Comparison of ENCODE assay signal across 10 cellular contexts in the genomic region with DNA sequence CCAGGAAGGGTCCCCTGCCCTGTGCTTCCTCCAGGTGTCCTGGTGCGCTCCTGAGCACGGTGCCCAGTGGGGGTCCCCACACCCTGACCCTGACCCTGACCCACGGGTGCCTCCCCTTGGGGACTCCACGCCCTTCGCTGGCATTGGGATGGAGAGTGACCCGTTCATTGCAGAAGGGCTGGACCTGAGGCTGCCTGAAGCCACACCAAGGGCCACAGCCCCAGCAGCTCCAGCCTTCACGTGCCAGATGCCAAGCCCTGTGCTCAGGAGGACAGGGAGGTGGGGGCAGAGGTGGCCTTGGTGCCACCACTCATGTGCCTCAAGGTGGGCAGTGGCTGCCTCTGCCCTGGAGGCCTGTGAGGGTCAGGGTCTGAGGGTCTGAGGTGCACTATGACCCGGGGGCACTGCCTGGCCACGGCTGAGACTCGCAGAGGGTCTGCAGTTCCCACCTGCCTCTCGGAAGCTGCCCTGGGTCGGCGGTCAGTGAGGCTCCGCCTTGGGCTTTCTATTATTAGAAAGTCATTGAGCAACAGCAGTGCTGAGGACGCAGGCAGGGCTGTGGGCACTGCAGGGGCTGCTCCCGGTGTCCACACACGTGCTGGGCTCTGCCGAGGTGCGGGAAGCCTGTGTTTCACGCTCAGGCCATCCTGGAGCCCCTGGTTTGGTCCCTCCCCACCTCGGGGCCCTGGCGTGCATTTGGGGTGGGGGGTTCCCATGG. TPM values are rescaled to one million over a fixed set of nuclear protein-coding genes. Genes with fewer than 3 reads are reported as not detected.
DNase-seq lines count a peak whose midpoint lies in the region; ATAC-seq, FAIRE-seq and TF ChIP-seq lines count a peak whose summit lies in the region.
"Not testable (repeated sequence)": the region's sequence is repeated elsewhere in the genome, so short reads cannot be mapped to it uniquely, and the experiment has no call there.
"Had no signal": no experiment of that assay in that cellular context is flagged by ENCODE, and none has a peak within 500 bp of the region (broad histone marks: within the 10 kb centered on the region; RNA-seq: fewer than 3 reads in every experiment).

No MANE protein-coding gene starts in this region.

- not testable (repeated sequence) for BruUV-seq in K562 (replicated peaks; lab: Mats Ljungman, UMichigan)

- H3K36me3 ChIP-seq in K562 (ENCODE audit: control insufficient read depth, insufficient read depth, low read length) (peaks cover 53% of the 10 kb centered on the region; the same call in 2 of the 3 replicates), left ventricle myocardium inferior (peaks cover 38% of the 10 kb centered on the region), lower lobe of right lung (peaks cover 16% of the 10 kb centered on the region), gastrocnemius medialis (peaks cover 0 to 14% of the 10 kb centered on the region in 2 donors)
- not testable (repeated sequence) for H3K36me3 ChIP-seq in cardiac muscle cell

- peaks cover 0 to 34% of the 10 kb centered on the region in 2 experiments; a peak in 2 of 5 replicates for H3K4me1 ChIP-seq in K562 (replicated peaks in 1 of 2; ENCODE audit: control insufficient read depth in 2 of 2, insufficient read depth in 2 of 2, low read length in 2 of 2)
- H3K4me1 ChIP-seq in cardiac muscle cell (ENCODE audit: low read depth): peaks cover 19% of the 10 kb centered on the region
- H3K4me1 ChIP-seq in left ventricle myocardium inferior: peaks cover 27% of the 10 kb centered on the region
- not testable (repeated sequence) for H3K4me1 ChIP-seq in lower lobe of right lung
- peaks cover 15 to 16% of the 10 kb centered on the region in 2 donors for H3K4me1 ChIP-seq in gastrocnemius medialis

- TF ChIP-seq RAD21 in K562 (CRISPR knock-in tag; conservative IDR thresholded peaks at IDR 0.05 in 1 of 2, IDR thresholded peaks at IDR 0.05 in 1 of 2): not testable (repeated sequence)

- H3K4me3 ChIP-seq in K562, cardiac muscle cell, left ventricle myocardium inferior, lower lobe of right lung, gastrocnemius medialis: not testable (repeated sequence)

- peaks cover 20% of the 10 kb centered on the region for H3K9me3 ChIP-seq in K562 (replicated peaks; ENCODE audit: control insufficient read depth, insufficient read depth, low read depth, low read length)
- H3K9me3 ChIP-seq in cardiac muscle cell (ENCODE audit: low read depth); gastrocnemius medialis: not testable (repeated sequence)
- peaks cover 18% of the 10 kb centered on the region for H3K9me3 ChIP-seq in left ventricle myocardium inferior (replicated peaks)
- H3K9me3 ChIP-seq in lower lobe of right lung: peaks cover 14% of the 10 kb centered on the region

- not testable (repeated sequence) for TF ChIP-seq CTCF in K562 (IDR thresholded peaks at IDR 0.05 in 2 of 3, conservative IDR thresholded peaks at IDR 0.05 in 1 of 3; ENCODE audit: insufficient read depth in 2 of 3, low read depth in 1 of 3, low read length in 3 of 3); cardiac muscle cell (IDR thresholded peaks at IDR 0.05; ENCODE audit: low read depth, low read length); left ventricle myocardium inferior (IDR thresholded peaks at IDR 0.05; ENCODE audit: borderline replicate concordance); lower lobe of right lung (IDR thresholded peaks at IDR 0.05); gastrocnemius medialis (IDR thresholded peaks at IDR 0.05 in 4 of 5, conservative IDR thresholded peaks at IDR 0.05 in 1 of 5)

- DNase-seq in AG08395 (ENCODE audit: low spot score) (peak; percentile 1), cardiac muscle cell (ENCODE audit: low read depth in 1 of 2, low spot score in 1 of 2) (peak in 1 of 2 donors; percentile 62), gastrocnemius medialis (peak in 1 of 2 donors; percentile 69)
- not testable (repeated sequence) for DNase-seq in K562 (ENCODE audit: extremely low read depth in 1 of 4, low spot score in 3 of 4); left ventricle myocardium inferior; left colon; lower lobe of right lung

- not testable (repeated sequence) for TF ChIP-seq POLR2A in K562 (conservative IDR thresholded peaks at IDR 0.05); gastrocnemius medialis (IDR thresholded peaks at IDR 0.05)

- not testable (repeated sequence) for H3K79me2 ChIP-seq in K562 (ENCODE audit: control insufficient read depth, insufficient read depth, low read length)

- H3K9me1 ChIP-seq in K562 (ENCODE audit: control insufficient read depth, insufficient read depth, low read length): not testable (repeated sequence)

- ATAC-seq in K562: not testable (repeated sequence)
- ATAC-seq in left colon (peak; percentile 3), lower lobe of right lung (peak; percentile 5 to 33), gastrocnemius medialis (peak; percentile 75 to 90)

- FAIRE-seq in K562 (lab: Jason Lieb, UNC): not testable (repeated sequence)

- in situ Hi-C loops in K562 (cut with MboI); gastrocnemius medialis (cut with MboI; ENCODE audit: low sequenced_read_pairs in 4 of 4): not testable (repeated sequence)

- not testable (repeated sequence) for H2AFZ ChIP-seq in K562 (ENCODE audit: low read depth, low read length)

- TF ChIP-seq EP300 in K562 (IDR thresholded peaks at IDR 0.05; ENCODE audit: low read length): not testable (repeated sequence)

- H4K20me1 ChIP-seq in K562 (replicated peaks; ENCODE audit: control insufficient read depth, insufficient read depth, low read length): not testable (repeated sequence)

- POLR2A ChIA-PET in K562 (lab: Yijun Ruan, JAX): not testable (repeated sequence)

- not testable (repeated sequence) for H3K27me3 ChIP-seq in K562 (ENCODE audit: control insufficient read depth in 2 of 2, insufficient read depth in 2 of 2, low read length in 2 of 2); cardiac muscle cell; left ventricle myocardium inferior (ENCODE audit: low read depth); lower lobe of right lung (ENCODE audit: low read depth); gastrocnemius medialis

- H3K9ac ChIP-seq in K562 (ENCODE audit: insufficient read depth in 1 of 2, low read depth in 2 of 2, low read length in 2 of 2): not testable (repeated sequence)

- H3K4me2 ChIP-seq in K562 (ENCODE audit: insufficient read depth, low read length): not testable (repeated sequence)

- CTCF ChIA-PET in K562 (lab: Yijun Ruan, JAX; ENCODE audit: low intra/inter-chr PET ratio): not testable (repeated sequence)

- 83% methylated on average over 14 of the region's 22 CpGs for WGBS in K562 (ENCODE audit: insufficient coverage, low coverage, missing lambda C conversion rate)

- intact Hi-C loops in K562 (cut with micrococcal nuclease); left ventricle myocardium inferior (cut with micrococcal nuclease); left colon (cut with DNase I, micrococcal nuclease); lower lobe of right lung (cut with DNase I); gastrocnemius medialis (cut with DNase I; ENCODE audit: low total_unique reads): not testable (repeated sequence)

- not testable (repeated sequence) for H3K27ac ChIP-seq in K562 (ENCODE audit: extremely low read depth, low read depth, low read length); lower lobe of right lung
- peak overlapping the region; percentile 71 for H3K27ac ChIP-seq in cardiac muscle cell
- peak overlapping the region; percentile 76 for H3K27ac ChIP-seq in left ventricle myocardium inferior (replicated peaks)
- H3K27ac ChIP-seq in gastrocnemius medialis: peak overlapping the region; percentile 63 to 82 (median 78)

RNA-seq across cellular contexts. Expression of gene TMEM240, which starts 7.1 kb away (rescaled TPM):
- total RNA-seq in K562 (2011; cell fraction: chromatin; rRNA removed; ENCODE audit: low replicate concordance): 1.2 and 8.3 TPM in 2 replicates
- 5.3 and 6.0 TPM in 2 replicates for total RNA-seq in K562 (2011; cell fraction: nucleolus; rRNA removed)
- total RNA-seq in K562 (2011; cell fraction: nucleoplasm; rRNA removed): 2.6 and 6.0 TPM in 2 replicates
- total RNA-seq in K562 (2014; rRNA removed): 0.78 TPM in 1 of 2 replicates, not detected in the other
- not detected in 2 replicates for total RNA-seq in K562 (2014; rRNA removed; fragmentation: Illumina TruSeq; extraction: Trizol)
- 0.38 and 0.43 TPM in 2 replicates for total RNA-seq in K562 (2015; rRNA removed; fragmentation: Illumina TruSeq; extraction: Trizol)
- 1.3 and 2.0 TPM in 2 replicates for total RNA-seq in K562 (2021)
- 0.24 TPM in 2 replicates for polyA plus RNA-seq in K562 (2011; rRNA removed)
- 0.46 TPM in 1 of 2 replicates, not detected in the other for polyA plus RNA-seq in K562 (2011; cell fraction: cytosol; rRNA removed)
- polyA plus RNA-seq in K562 (2011; cell fraction: nucleus; rRNA removed): 3.5 and 8.1 TPM in 2 replicates
- 1.1 and 3.2 TPM in 2 replicates for polyA plus RNA-seq in K562 (2012)
- polyA plus RNA-seq in K562 (2014; fragmentation: Illumina TruSeq; extraction: Trizol): not detected in 2 replicates
- polyA plus RNA-seq in K562 (2014; fragmentation: Nextera tagmentation; extraction: Ambion mirVana): not detected
- polyA plus RNA-seq in K562 (2014; rRNA removed): 0.28 and 0.94 TPM in 2 replicates
- not detected in 2 replicates for polyA minus RNA-seq in K562 (2011; rRNA and poly(A)+ RNA removed)
- polyA minus RNA-seq in K562 (2011; cell fraction: cytosol; rRNA and poly(A)+ RNA removed): not detected in 2 replicates
- polyA minus RNA-seq in K562 (2011; cell fraction: nucleus; rRNA and poly(A)+ RNA removed): 0.56 and 0.67 TPM in 2 replicates
- 8.1 and 26.0 TPM in 2 replicates for total RNA-seq in cardiac muscle cell
- 6.2 and 10.4 TPM in 2 replicates for polyA plus RNA-seq in cardiac muscle cell
- 7.2 TPM for total RNA-seq in left ventricle myocardium inferior
- 1 to 10 TPM in 1 of 2 donors, under 1 TPM in 1; 0.67 to 2.6 TPM for total RNA-seq in left colon
- total RNA-seq in lower lobe of right lung: 3.9 TPM
- 1 to 10 TPM in 3 of 4 donors, not detected in 1; 1.1 to 2.0 (median 1.9) TPM for total RNA-seq in gastrocnemius medialis
- total RNA-seq: H4 had no signal
- polyA plus RNA-seq: CD14-positive monocyte; CD4-positive, alpha-beta memory T cell had no signal

RNA-seq across cellular contexts. Expression of gene ATAD3A, which starts 21.4 kb away (rescaled TPM):
- 54.7 and 190 TPM in 2 replicates for total RNA-seq in K562 (2011; cell fraction: chromatin; rRNA removed; ENCODE audit: low replicate concordance)
- 155 and 182 TPM in 2 replicates for total RNA-seq in K562 (2011; cell fraction: nucleolus; rRNA removed)
- total RNA-seq in K562 (2011; cell fraction: nucleoplasm; rRNA removed): 64.8 and 77.4 TPM in 2 replicates
- 173 and 183 TPM in 2 replicates for total RNA-seq in K562 (2014; rRNA removed)
- total RNA-seq in K562 (2014; rRNA removed; fragmentation: Illumina TruSeq; extraction: Trizol): 18.6 and 20.2 TPM in 2 replicates
- 80.1 and 87.1 TPM in 2 replicates for total RNA-seq in K562 (2015; rRNA removed; fragmentation: Illumina TruSeq; extraction: Trizol)
- total RNA-seq in K562 (2021): 151 and 167 TPM in 2 replicates
- 36.7 and 40.8 TPM in 2 replicates for polyA plus RNA-seq in K562 (2011; rRNA removed)
- polyA plus RNA-seq in K562 (2011; cell fraction: cytosol; rRNA removed): 47.1 and 118 TPM in 2 replicates
- 98.3 and 162 TPM in 2 replicates for polyA plus RNA-seq in K562 (2011; cell fraction: nucleus; rRNA removed)
- 69.9 and 90.0 TPM in 2 replicates for polyA plus RNA-seq in K562 (2012)
- 29.2 and 90.5 TPM in 2 replicates for polyA plus RNA-seq in K562 (2014; fragmentation: Illumina TruSeq; extraction: Trizol)
- 1 to 10 TPM in 1 of 2 experiments, under 1 TPM in 1; 0.10 to 1.0 TPM for polyA plus RNA-seq in K562 (2014; fragmentation: Nextera tagmentation; extraction: Ambion mirVana)
- polyA plus RNA-seq in K562 (2014; rRNA removed): 123 and 131 TPM in 2 replicates
- 14.9 and 33.5 TPM in 2 replicates for polyA minus RNA-seq in K562 (2011; rRNA and poly(A)+ RNA removed)
- 50.2 and 62.0 TPM in 2 replicates for polyA minus RNA-seq in K562 (2011; cell fraction: cytosol; rRNA and poly(A)+ RNA removed)
- polyA minus RNA-seq in K562 (2011; cell fraction: nucleus; rRNA and poly(A)+ RNA removed): 28.4 and 31.9 TPM in 2 replicates
- 61.7 and 79.7 TPM in 2 replicates for total RNA-seq in cardiac muscle cell
- polyA plus RNA-seq in cardiac muscle cell: 74.8 and 77.9 TPM in 2 replicates
- 19.4 TPM for total RNA-seq in left ventricle myocardium inferior
- total RNA-seq in left colon: 10 to 100 TPM; 20.7 to 29.6 TPM
- 14.1 TPM for total RNA-seq in lower lobe of right lung
- total RNA-seq in gastrocnemius medialis: 10 to 100 TPM; 22.9 to 47.9 (median 35.6) TPM

RNA-seq across cellular contexts. Expression of gene SSU72, which starts 41.3 kb away (rescaled TPM):
- total RNA-seq in K562 (2011; cell fraction: chromatin; rRNA removed; ENCODE audit: low replicate concordance): 158 and 318 TPM in 2 replicates
- 177 TPM in 2 replicates for total RNA-seq in K562 (2011; cell fraction: nucleolus; rRNA removed)
- 165 and 176 TPM in 2 replicates for total RNA-seq in K562 (2011; cell fraction: nucleoplasm; rRNA removed)
- 157 and 175 TPM in 2 replicates for total RNA-seq in K562 (2014; rRNA removed)
- total RNA-seq in K562 (2014; rRNA removed; fragmentation: Illumina TruSeq; extraction: Trizol): 75.3 and 77.6 TPM in 2 replicates
- 79.3 and 80.4 TPM in 2 replicates for total RNA-seq in K562 (2015; rRNA removed; fragmentation: Illumina TruSeq; extraction: Trizol)
- total RNA-seq in K562 (2021): 185 and 187 TPM in 2 replicates
- polyA plus RNA-seq in K562 (2011; rRNA removed): 77.5 and 94.6 TPM in 2 replicates
- 108 and 136 TPM in 2 replicates for polyA plus RNA-seq in K562 (2011; cell fraction: cytosol; rRNA removed)
- polyA plus RNA-seq in K562 (2011; cell fraction: nucleus; rRNA removed): 118 and 152 TPM in 2 replicates
- 185 and 187 TPM in 2 replicates for polyA plus RNA-seq in K562 (2012)
- polyA plus RNA-seq in K562 (2014; fragmentation: Illumina TruSeq; extraction: Trizol): 184 and 187 TPM in 2 replicates
- polyA plus RNA-seq in K562 (2014; fragmentation: Nextera tagmentation; extraction: Ambion mirVana): 10 to 100 TPM; 70.8 to 90.8 TPM
- 201 and 217 TPM in 2 replicates for polyA plus RNA-seq in K562 (2014; rRNA removed)
- 79.6 and 115 TPM in 2 replicates for polyA minus RNA-seq in K562 (2011; rRNA and poly(A)+ RNA removed)
- polyA minus RNA-seq in K562 (2011; cell fraction: cytosol; rRNA and poly(A)+ RNA removed): 73.7 and 101 TPM in 2 replicates
- polyA minus RNA-seq in K562 (2011; cell fraction: nucleus; rRNA and poly(A)+ RNA removed): 42.8 and 44.6 TPM in 2 replicates
- 97.3 and 131 TPM in 2 replicates for total RNA-seq in cardiac muscle cell
- polyA plus RNA-seq in cardiac muscle cell: 172 and 202 TPM in 2 replicates
- 104 TPM for total RNA-seq in left ventricle myocardium inferior
- total RNA-seq in left colon: 100 to 1,000 TPM; 118 to 130 TPM
- total RNA-seq in lower lobe of right lung: 123 TPM
- total RNA-seq in gastrocnemius medialis: 100 to 1,000 TPM; 141 to 235 (median 208) TPM
